Comparison of ENCODE assay signal across 11 cellular contexts in the genomic region with DNA sequence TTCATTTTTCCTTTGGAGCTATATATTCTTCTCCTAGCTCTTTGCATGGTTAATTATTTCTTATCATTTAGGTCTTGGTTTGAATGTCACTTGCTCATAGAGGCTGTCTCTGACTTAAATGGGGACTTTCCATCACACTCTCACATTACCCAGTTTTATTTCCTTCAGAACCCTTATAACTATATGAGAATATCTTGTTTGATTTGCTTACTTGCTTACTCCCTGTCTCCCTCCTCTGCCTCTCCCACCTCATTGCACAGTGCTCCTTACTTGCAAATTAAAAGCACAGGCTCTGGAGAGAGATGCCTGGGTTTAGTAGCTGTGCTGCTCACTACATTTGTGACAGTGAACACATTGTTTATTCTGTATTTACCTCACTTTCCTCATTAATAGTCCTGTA.
DNase-seq lines count a peak whose midpoint lies in the region; ATAC-seq and TF ChIP-seq lines count a peak whose summit lies in the region.
"Had no signal": no experiment of that assay in that cellular context is flagged by ENCODE, and none has a peak within 500 bp of the region (broad histone marks: within the 10 kb centered on the region; RNA-seq: fewer than 3 reads in every experiment).

No MANE protein-coding gene starts in this region.

- ATAC-seq in CD8-positive, alpha-beta T cell: no peak

- peaks cover 82% of the 10 kb centered on the region for H3K4me1 Mint-ChIP-seq in HFFc6 (ENCODE audit: low read depth)
- H3K4me1 Mint-ChIP-seq in brain: peaks cover 35% of the 10 kb centered on the region
- H3K4me1 Mint-ChIP-seq in CD8-positive, alpha-beta T cell (ENCODE audit: low read depth): no peaks in the 10 kb centered on the region
- no peaks in the 10 kb centered on the region for H3K4me1 Mint-ChIP-seq in CD4-positive, alpha-beta memory T cell

- TF ChIP-seq CTCF in C4-2B (conservative IDR thresholded peaks at IDR 0.05) (peak; percentile 31), HFFc6 (IDR thresholded peaks at IDR 0.05) (peak; percentile 40), brain (conservative IDR thresholded peaks at IDR 0.05) (no peak)
- TF ChIP-seq CTCF in CD8-positive, alpha-beta T cell (IDR thresholded peaks at IDR 0.05): no peak

- H3K27ac Mint-ChIP-seq in HFFc6: peak overlapping the region; percentile 72
- peak overlapping the region in 3 of 5 experiments; percentile 12 to 83 (median 21) for H3K27ac Mint-ChIP-seq in brain
- H3K27ac Mint-ChIP-seq in CD8-positive, alpha-beta T cell: no peak overlapping the region
- H3K27ac Mint-ChIP-seq in CD4-positive, alpha-beta memory T cell: no peak overlapping the region

- no peaks in the 10 kb centered on the region for H3K36me3 ChIP-seq in muscle layer of duodenum (ENCODE audit: control insufficient read depth in 1 of 2, insufficient read depth in 2 of 2, low read length in 2 of 2)
- H3K36me3 ChIP-seq in CD8-positive, alpha-beta T cell (ENCODE audit: insufficient read depth, low read length): no peaks in the 10 kb centered on the region
- H3K36me3 ChIP-seq in CD4-positive, alpha-beta memory T cell (ENCODE audit: insufficient read depth, low read length): no peaks in the 10 kb centered on the region

- H3K9me3 Mint-ChIP-seq in HFFc6: 0 out of 2 replicates have a peak, but pooled peaks cover 3% of the 10 kb centered on the region
- no peaks in the 10 kb centered on the region for H3K9me3 Mint-ChIP-seq in brain
- no peaks in the 10 kb centered on the region for H3K9me3 Mint-ChIP-seq in CD8-positive, alpha-beta T cell
- peaks cover 0 to 3% (median 0%) of the 10 kb centered on the region in 8 donors for H3K9me3 Mint-ChIP-seq in CD4-positive, alpha-beta memory T cell

- H3K27ac ChIP-seq in C4-2B (peak overlapping the region; percentile 36; the same call in 1 of the 2 replicates), muscle layer of duodenum (ENCODE audit: low read length) (peak overlapping the region; percentile 16)
- no peak overlapping the region for H3K27ac ChIP-seq in CD8-positive, alpha-beta T cell (ENCODE audit: low read depth, low read length)
- H3K27ac ChIP-seq in CD4-positive, alpha-beta memory T cell (ENCODE audit: low read depth, low read length): no peak overlapping the region

- DNase-seq in HFFc6: peak; percentile 29
- no peak for DNase-seq in activated CD4-positive, alpha-beta T cell treated with anti-CD3 and anti-CD28 coated beads, Interleukin-2, amount 50 U/mL, for 48 hours
- DNase-seq in CD8-positive, alpha-beta T cell: no peak
- DNase-seq in CD4-positive, alpha-beta memory T cell: no peak
- DNase-seq in hepatic stellate cell (ENCODE audit: low spot score): no peak
- DNase-seq: cortex of kidney, islet precursor cell, small intestine had no signal

- intact Hi-C loops in CD8-positive, alpha-beta T cell (cut with DNase I, micrococcal nuclease): no loop called here
- intact Hi-C loops in CD4-positive, alpha-beta memory T cell (cut with micrococcal nuclease): no loop called here

- peaks cover 0 to 4% of the 10 kb centered on the region in 2 donors for H3K4me1 ChIP-seq in muscle layer of duodenum (ENCODE audit: control insufficient read depth in 1 of 2, insufficient read depth in 2 of 2, low read length in 2 of 2)
- no peaks in the 10 kb centered on the region for H3K4me1 ChIP-seq in CD8-positive, alpha-beta T cell (ENCODE audit: insufficient read depth, low read length)
- no peaks in the 10 kb centered on the region for H3K4me1 ChIP-seq in CD4-positive, alpha-beta memory T cell (ENCODE audit: insufficient read depth, low read length)

- peaks cover 24% of the 10 kb centered on the region for H3K36me3 Mint-ChIP-seq in HFFc6 (ENCODE audit: low read depth)
- peaks cover 14% of the 10 kb centered on the region for H3K36me3 Mint-ChIP-seq in brain
- no peaks in the 10 kb centered on the region for H3K36me3 Mint-ChIP-seq in CD8-positive, alpha-beta T cell
- H3K36me3 Mint-ChIP-seq in CD4-positive, alpha-beta memory T cell: no peaks in the 10 kb centered on the region

- no peaks in the 10 kb centered on the region for H3K27me3 ChIP-seq in muscle layer of duodenum (ENCODE audit: low read depth, low read length)
- no peaks in the 10 kb centered on the region for H3K27me3 ChIP-seq in CD8-positive, alpha-beta T cell (ENCODE audit: insufficient read depth, low read length)
- no peaks in the 10 kb centered on the region for H3K27me3 ChIP-seq in CD4-positive, alpha-beta memory T cell (ENCODE audit: insufficient read depth, low read length)

- no peaks in the 10 kb centered on the region for H3K9me3 ChIP-seq in muscle layer of duodenum (ENCODE audit: control insufficient read depth in 1 of 2, low read length in 2 of 2)
- H3K9me3 ChIP-seq in CD8-positive, alpha-beta T cell (ENCODE audit: low read length): no peaks in the 10 kb centered on the region
- H3K9me3 ChIP-seq in CD4-positive, alpha-beta memory T cell (ENCODE audit: control insufficient read depth in 1 of 2, low read length in 2 of 2): no peaks in the 10 kb centered on the region

- no peak overlapping the region for H3K4me3 ChIP-seq in muscle layer of duodenum (ENCODE audit: low read depth in 1 of 2, low read length in 2 of 2)
- H3K4me3 ChIP-seq in CD8-positive, alpha-beta T cell (ENCODE audit: low read depth, low read length): no peak overlapping the region
- H3K4me3 ChIP-seq in CD4-positive, alpha-beta memory T cell (ENCODE audit: low read length in 2 of 2): no peak overlapping the region

- POLR2A ChIA-PET in CD8-positive, alpha-beta T cell (lab: Charles Lee): no interaction called here
- POLR2A ChIA-PET in CD4-positive, alpha-beta memory T cell (lab: Charles Lee; ENCODE audit: partially characterized antibody): no interaction called here

- CTCF ChIA-PET in CD8-positive, alpha-beta T cell (lab: Charles Lee): no interaction called here
- CTCF ChIA-PET in CD4-positive, alpha-beta memory T cell (lab: Charles Lee; ENCODE audit: partially characterized antibody): no interaction called here

- H3K4me3 Mint-ChIP-seq in HFFc6 (peak overlapping the region; percentile 55), brain (no peak overlapping the region)
- H3K4me3 Mint-ChIP-seq in CD8-positive, alpha-beta T cell: no peak overlapping the region
- no peak overlapping the region for H3K4me3 Mint-ChIP-seq in CD4-positive, alpha-beta memory T cell

- H3K27me3 Mint-ChIP-seq in HFFc6 (ENCODE audit: insufficient read depth) (no peaks in the 10 kb centered on the region), brain (no peaks in the 10 kb centered on the region)
- peaks cover 2% of the 10 kb centered on the region for H3K27me3 Mint-ChIP-seq in CD8-positive, alpha-beta T cell (ENCODE audit: low read depth)
- H3K27me3 Mint-ChIP-seq in CD4-positive, alpha-beta memory T cell: peaks cover 15 to 16% of the 10 kb centered on the region in 2 donors

Comparison
In these comparisons a context has a peak if more than half of its experiments do, and no peak if none do; other contexts are left out.
1. H3K27ac ChIP-seq: peak in C4-2B (single experiment) and muscle layer of duodenum (single experiment); none in CD8-positive, alpha-beta T cell (single experiment) and CD4-positive, alpha-beta memory T cell (single experiment).
2. CTCF ChIP-seq: peak in C4-2B (single experiment) and HFFc6 (single experiment); none in brain (0 of 2) and CD8-positive, alpha-beta T cell (single experiment).
3. H3K27ac Mint-ChIP-seq: peak in HFFc6 (single experiment) and brain (3 of 5); none in CD8-positive, alpha-beta T cell (single experiment) and CD4-positive, alpha-beta memory T cell (0 of 7).